In the genomic region with DNA sequence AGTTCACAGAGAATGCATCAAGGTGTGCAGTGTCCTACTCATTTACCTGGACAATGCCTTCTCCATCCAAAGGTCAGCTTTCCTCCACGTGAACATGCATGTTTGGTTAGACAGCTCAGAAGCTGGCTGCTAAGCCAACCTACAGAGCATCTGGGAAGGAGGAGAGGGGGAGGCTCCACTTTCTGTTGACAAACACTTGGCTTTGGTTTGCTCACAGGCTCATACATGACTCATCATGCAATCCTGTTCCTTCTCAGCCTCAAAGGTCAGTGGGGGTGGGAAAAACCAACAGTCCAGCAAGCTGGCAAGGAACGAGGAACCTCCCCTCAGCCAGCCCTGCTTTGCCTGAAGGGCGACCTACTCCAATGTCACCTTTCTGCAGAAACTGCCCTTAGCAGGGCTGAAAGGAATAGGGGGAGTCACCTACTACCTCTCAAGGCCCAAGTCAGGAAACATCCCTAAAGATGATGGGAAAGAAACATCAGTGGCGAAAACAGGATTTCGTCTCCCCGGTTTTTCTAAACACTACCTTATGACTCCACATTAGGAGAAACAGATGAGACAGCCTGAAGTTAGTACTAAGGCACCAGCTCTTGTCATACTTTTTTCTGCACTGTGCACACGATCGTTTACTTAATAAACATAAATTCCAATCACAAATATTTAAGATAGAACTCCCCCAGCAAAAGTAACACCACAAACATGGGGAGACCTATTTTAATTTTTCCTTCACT, we compare ENCODE assay signal across 9 cellular contexts. TPM values are rescaled to one million over a fixed set of nuclear protein-coding genes. Genes with fewer than 3 reads are reported as not detected.
DNase-seq lines count a peak whose midpoint lies in the region; ATAC-seq and TF ChIP-seq lines count a peak whose summit lies in the region.
"Had no signal": no experiment of that assay in that cellular context is flagged by ENCODE, and none has a peak within 500 bp of the region (broad histone marks: within the 10 kb centered on the region; RNA-seq: fewer than 3 reads in every experiment).

No MANE protein-coding gene starts in this region.

- H3K18ac ChIP-seq in H9 (ENCODE audit: insufficient read length, low read depth, low read length) = no peak overlapping the region

- TF ChIP-seq CTCF in H9 (conservative IDR thresholded peaks at IDR 0.05) = no peak
- TF ChIP-seq CTCF in Panc1 (IDR thresholded peaks at IDR 0.05) = no peak

- H3K27ac ChIP-seq in H9 (ENCODE audit: insufficient read length, low read depth, low read length) (no peak overlapping the region), Panc1 (ENCODE audit: low read length) (peak overlapping the region; percentile 48; the same call in 1 of the 2 replicates)
- H3K27ac ChIP-seq: suprapubic skin had no signal

- H3K14ac ChIP-seq in H9 (ENCODE audit: insufficient read depth, low read length) = peak overlapping the region; percentile 49; the same call in 1 of the 2 replicates

- H3K27ac Mint-ChIP-seq in H9 = no peak overlapping the region

- WGBS in H9 (ENCODE audit: extremely low coverage, insufficient read length, low lambda C conversion rate) = no CpG with 5 or more reads among the region's 8 CpGs

- no peak overlapping the region for H2BK120ac ChIP-seq in H9 (ENCODE audit: low read depth, low read length, poor library complexity, severe bottlenecking)

- no peak overlapping the region for H3K4ac ChIP-seq in H9 (ENCODE audit: low read depth, low read length)

- H3K23me2 ChIP-seq in H9 (ENCODE audit: insufficient read length, low read depth, low read length, poor library complexity, severe bottlenecking) = no peaks in the 10 kb centered on the region

- H3K9me3 ChIP-seq in H9 (ENCODE audit: control insufficient read depth, low read depth, low read length) (no peaks in the 10 kb centered on the region), Panc1 (ENCODE audit: control insufficient read depth, insufficient read depth, low read depth, low read length) (no peaks in the 10 kb centered on the region)
- H3K9me3 ChIP-seq: suprapubic skin had no signal

- H3K27me3 ChIP-seq in H9 (ENCODE audit: insufficient read depth, low read length) (no peaks in the 10 kb centered on the region), Panc1 (ENCODE audit: control insufficient read depth, insufficient read depth, low read length) (no peaks in the 10 kb centered on the region)
- H3K27me3 ChIP-seq: suprapubic skin had no signal

- H2BK5ac ChIP-seq in H9 (ENCODE audit: insufficient read length, low read length) = peak overlapping the region; percentile 72

- ATAC-seq in Panc1 (peak; percentile 99), HG02973 (IDR thresholded peaks at IDR 0.05; ENCODE audit: unreplicated experiment) (no peak), HG03139 (IDR thresholded peaks at IDR 0.05; ENCODE audit: unreplicated experiment) (no peak)

- CTCF ChIA-PET in Panc1 (lab: Charles Lee) = interaction anchor here (0.7 kb wide), 1 partner anchor 17 kb away, joined by 3 read pairs; no protein-coding TSS in a partner anchor

- no peak overlapping the region for H3K9ac ChIP-seq in H9 (ENCODE audit: extremely low read depth, insufficient read length, low read length)

- H3K4me3 ChIP-seq in Panc1 (ENCODE audit: low read depth in 2 of 2, low read length in 2 of 2) = peak overlapping the region in 1 of 2 experiments; percentile 23; a peak in 1 of 4 replicates
- no peak overlapping the region for H3K4me3 ChIP-seq in skeletal muscle cell (ENCODE audit: low read depth, low read length)
- H3K4me3 ChIP-seq: suprapubic skin had no signal

- no peak overlapping the region for H2BK15ac ChIP-seq in H9 (ENCODE audit: low read depth, low read length)

- BruUV-seq in Panc1 (replicated peaks; lab: Mats Ljungman, UMichigan) = no TSS peak

- no peak overlapping the region for H3T11ph ChIP-seq in H9 (ENCODE audit: low read length)

- no peaks in the 10 kb centered on the region for H4K20me1 ChIP-seq in H9 (ENCODE audit: control insufficient read depth, insufficient read depth, insufficient read length)

- peaks cover 9% of the 10 kb centered on the region for H3K27me3 Mint-ChIP-seq in H9 (ENCODE audit: low read depth)

- no peak overlapping the region for H3K4me2 ChIP-seq in H9 (ENCODE audit: insufficient read depth, insufficient read length, low read length)

- no peaks in the 10 kb centered on the region for H3K36me3 ChIP-seq in Panc1 (ENCODE audit: control insufficient read depth, insufficient read depth, low read length)

- peaks cover 3 to 15% (median 14%) of the 10 kb centered on the region in 3 experiments; a peak in 4 of 7 replicates for H3K36me3 Mint-ChIP-seq in H9 (ENCODE audit: insufficient read depth in 1 of 3, low read depth in 3 of 3)

- no peak overlapping the region for H4K8ac ChIP-seq in H9 (replicated peaks; ENCODE audit: insufficient read length, low read depth, low read length)

- in situ Hi-C loops in Panc1 (cut with HindIII; ENCODE audit: low pct_unique_long_range_greater_than_20kb, low sequenced_read_pairs) = no loop called here

- POLR2A ChIA-PET in Panc1 (lab: Charles Lee) = interaction anchor here (0.6 kb wide), 1 partner anchor 1033 kb away, joined by 12 read pairs; no protein-coding TSS in a partner anchor

- peaks cover 42 to 46% of the 10 kb centered on the region in 2 experiments for H3K4me1 Mint-ChIP-seq in H9

- no peak overlapping the region for H2AK5ac ChIP-seq in H9 (ENCODE audit: insufficient read length, low read length)

- H4K91ac ChIP-seq in H9 (ENCODE audit: insufficient read length, low read depth, low read length) = no peak overlapping the region

- no peak overlapping the region for H3K56ac ChIP-seq in H9 (ENCODE audit: insufficient read length, low read depth, low read length)

- H3K79me2 ChIP-seq in H9 (ENCODE audit: insufficient read depth, low read length) = no peaks in the 10 kb centered on the region; the same call in 1 of the 2 replicates

- H3K4me1 ChIP-seq in H9 (ENCODE audit: insufficient read depth, low read length) (peaks cover 5% of the 10 kb centered on the region; the same call in 1 of the 2 replicates), Panc1 (ENCODE audit: control insufficient read depth, insufficient read depth, low read length) (peaks cover 31% of the 10 kb centered on the region)

- H4K5ac ChIP-seq in H9 (ENCODE audit: insufficient read length, low read depth, low read length) = no peak overlapping the region

- no peak overlapping the region for H2BK20ac ChIP-seq in H9 (ENCODE audit: low read depth, low read length, poor library complexity, severe bottlenecking)

- no peak overlapping the region for H3K4me3 Mint-ChIP-seq in H9

- no peaks in the 10 kb centered on the region for H3K9me3 Mint-ChIP-seq in H9

- H3K23ac ChIP-seq in H9 (ENCODE audit: insufficient read length, low read depth, low read length) = no peak overlapping the region

- intact Hi-C loops in Panc1 (cut with micrococcal nuclease; ENCODE audit: unreplicated experiment) = no loop called here

- H3K79me1 ChIP-seq in H9 (ENCODE audit: insufficient read depth, low read depth, low read length, poor library complexity, severe bottlenecking) = no peaks in the 10 kb centered on the region

- DNase-seq in H9 (peak; percentile 60), Panc1 (ENCODE audit: low read depth, low spot score) (peak; percentile 82), fibroblast of the conjunctiva (ENCODE audit: low read depth) (peak; percentile 88), skeletal muscle cell (ENCODE audit: low read depth) (peak; percentile 91), NCI-H1436 treated with DMSO at 0.1 percent for 48 hours (lab: John Stamatoyannopoulos, UW) (no peak), DMS114 treated with DMSO at 0.1 percent for 48 hours (lab: John Stamatoyannopoulos, UW; ENCODE audit: unreplicated experiment) (no peak)

- no peak overlapping the region for H2AFZ ChIP-seq in H9 (ENCODE audit: low read length)

- no peak overlapping the region for H2BK12ac ChIP-seq in H9 (ENCODE audit: insufficient read length, low read depth, low read length)

RNA-seq across cellular contexts. Expression of gene RELL1, which starts 37.9 kb away (rescaled TPM):
- total RNA-seq in H9 (2021) (10.6 and 10.8 TPM in 2 replicates), Panc1 (2021; ENCODE audit: unreplicated experiment) (29.1 TPM)
- polyA plus RNA-seq in Panc1 (2012; ENCODE audit: insufficient read length) = 7.2 TPM

Comparison
In these comparisons a context has a peak if more than half of its experiments do, and no peak if none do; other contexts are left out.
1. DNase-seq: peak in H9 (single experiment), Panc1 (single experiment), fibroblast of the conjunctiva (single experiment) and skeletal muscle cell (single experiment); none in NCI-H1436 treated with DMSO at 0.1 percent for 48 hours (single experiment) and DMS114 treated with DMSO at 0.1 percent for 48 hours (single experiment).